26 cellular contexts compared by ENCODE assay signal in the genomic region with DNA sequence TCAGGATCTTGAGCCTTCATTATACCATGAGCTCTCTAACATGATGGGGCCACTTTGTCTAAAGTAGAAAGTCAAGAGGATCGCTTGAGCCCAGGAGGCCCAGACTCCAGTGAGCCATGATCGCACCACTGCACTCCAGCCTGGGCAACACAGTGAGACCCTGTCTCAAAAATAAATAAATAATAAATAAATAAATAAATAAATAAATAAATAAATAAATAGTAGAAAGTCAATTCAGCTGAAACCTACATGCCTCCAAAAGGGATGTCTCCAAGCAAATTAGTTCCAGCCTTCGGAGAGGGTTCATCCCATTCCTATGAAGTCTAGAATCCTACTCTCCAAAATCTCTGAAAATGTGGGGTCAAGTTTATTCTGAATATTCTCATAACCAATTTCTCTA. TPM values are rescaled to one million over a fixed set of nuclear protein-coding genes. Genes with fewer than 3 reads are reported as not detected.
"Had no signal": no experiment of that assay in that cellular context is flagged by ENCODE, and none has a peak within 500 bp of the region (broad histone marks: within the 10 kb centered on the region; RNA-seq: fewer than 3 reads in every experiment).

No MANE protein-coding gene starts in this region.

- H3K4me3 ChIP-seq: colonic mucosa, gastroesophageal sphincter, heart left ventricle, hepatocyte, lower lobe of right lung, pancreas, right lobe of liver, smooth muscle cell, tibial artery, upper lobe of left lung had no signal

- H3K9me3 ChIP-seq: colonic mucosa, gastroesophageal sphincter, heart left ventricle, lower lobe of right lung, pancreas, right lobe of liver, tibial artery, upper lobe of left lung had no signal

- DNase-seq: colonic mucosa; effector CD8-positive, alpha-beta T cell; endodermal cell; foreskin fibroblast; heart left ventricle; kidney glomerular epithelial cell; left colon; left ventricle myocardium superior; lower lobe of right lung; natural killer cell; occipital lobe; pancreas; right lobe of liver; stimulated activated CD4-positive, alpha-beta T cell treated with anti-CD3 and anti-CD28 coated beads, Interleukin-12 subunit alpha, Interleukin-12 subunit beta, amount 100 ng/mL, for 4 hours; stimulated activated CD4-positive, alpha-beta T cell treated with anti-CD3 and anti-CD28 coated beads, Interleukin-1b, Interleukin-23, amount 100 ng/mL, for 48 hours; stimulated activated CD4-positive, alpha-beta T cell treated with anti-CD3 and anti-CD28 coated beads, Interleukin-4, amount 100 ng/mL, for 1 hour; stimulated activated CD8-positive, alpha-beta memory T cell treated with anti-CD3 and anti-CD28 coated beads, Interleukin-4, amount 100 ng/mL, for 48 hours; stimulated activated naive CD4-positive, alpha-beta T cell; stimulated activated naive CD8-positive, alpha-beta T cell treated with anti-CD3 and anti-CD28 coated beads, Interleukin-15, amount 100 ng/mL, for 72 hours; tibial artery; upper lobe of left lung had no signal

- ATAC-seq: gastroesophageal sphincter; heart left ventricle; left colon; left ventricle myocardium superior; lower lobe of right lung; natural killer cell; pancreas; right lobe of liver; stimulated activated naive CD8-positive, alpha-beta T cell treated with anti-CD3 and anti-CD28 coated beads, Interleukin-15, amount 100 ng/mL, for 72 hours had no signal

- H3K27me3 ChIP-seq: colonic mucosa, gastroesophageal sphincter, heart left ventricle, hepatocyte, pancreas, right lobe of liver, tibial artery, upper lobe of left lung had no signal

- H3K36me3 ChIP-seq: colonic mucosa, gastroesophageal sphincter, heart left ventricle, lower lobe of right lung, pancreas, right lobe of liver, tibial artery, upper lobe of left lung had no signal

- FAIRE-seq: islet of Langerhans, pancreas, urothelium cell line had no signal

- H3K4me1 ChIP-seq: colonic mucosa, heart left ventricle, pancreas, right lobe of liver, tibial artery, upper lobe of left lung had no signal

- H3K4me2 ChIP-seq: hepatocyte, smooth muscle cell had no signal

- H3K27ac ChIP-seq: colonic mucosa, gastroesophageal sphincter, hepatocyte, lower lobe of right lung, pancreas, right lobe of liver, tibial artery, upper lobe of left lung had no signal

RNA-seq across cellular contexts. Expression of gene C17orf67, which starts 26.0 kb away (rescaled TPM):
- total RNA-seq: smooth muscle cell had no signal
